17 cellular contexts compared by ENCODE assay signal in genomic region chr2:240217431-240218301, GRCh38.
DNase-seq lines count a peak whose midpoint lies in the region; ATAC-seq, FAIRE-seq and TF ChIP-seq lines count a peak whose summit lies in the region.
"Had no signal": no experiment of that assay in that cellular context is flagged by ENCODE, and none has a peak within 500 bp of the region (broad histone marks: within the 10 kb centered on the region; RNA-seq: fewer than 3 reads in every experiment).

No MANE protein-coding gene starts in this region.

- WGBS in right lobe of liver (ENCODE audit: insufficient coverage, low coverage, low lambda C conversion rate, missing lambda C conversion rate), result 90% methylated on average over 10 of the region's 20 CpGs
- whole genome bisulfite sequencing in HepG2 (ENCODE audit: low lambda C conversion rate), result 41% methylated on average over 20 of the region's 20 CpGs

- H3K79me2 ChIP-seq in HepG2 (ENCODE audit: insufficient read depth, low read length), result no peaks in the 10 kb centered on the region
- H3K79me2 ChIP-seq: parathyroid adenoma had no signal

- TF ChIP-seq POLR2A in right lobe of liver (IDR thresholded peaks at IDR 0.05) (no peak), HepG2 (IDR thresholded peaks at IDR 0.05; ENCODE audit: insufficient read depth in 1 of 2, low read depth in 2 of 2, low read length in 2 of 2) (no peak)

- H3K27ac ChIP-seq in right lobe of liver, result no peak overlapping the region
- no peak overlapping the region for H3K27ac ChIP-seq in HepG2 (ENCODE audit: extremely low read length, insufficient read depth, low read length)
- H3K27ac ChIP-seq in Panc1 (ENCODE audit: low read length), result no peak overlapping the region
- H3K27ac ChIP-seq: ascending aorta, dorsolateral prefrontal cortex, parathyroid adenoma had no signal

- TF ChIP-seq RAD21 in HepG2 (CRISPR knock-in tag; IDR thresholded peaks at IDR 0.05), result no peak

- no TSS peak for BruUV-seq in HepG2 (replicated peaks; lab: Mats Ljungman, UMichigan)
- BruUV-seq in Panc1 (replicated peaks; lab: Mats Ljungman, UMichigan), result no TSS peak

- peaks cover 3% of the 10 kb centered on the region for H3K27me3 Mint-ChIP-seq in endothelial cell (ENCODE audit: unreplicated experiment)

- TF ChIP-seq CTCF in right lobe of liver (IDR thresholded peaks at IDR 0.05) (no peak), HepG2 (CRISPR knock-in tag; IDR thresholded peaks at IDR 0.05) (no peak), Panc1 (IDR thresholded peaks at IDR 0.05) (no peak), endothelial cell (IDR thresholded peaks at IDR 0.05; ENCODE audit: unreplicated experiment) (no peak), GM10266 (IDR thresholded peaks at IDR 0.05; ENCODE audit: control insufficient read depth, insufficient read depth, low read depth, missing control alignments) (no peak), BE2C (IDR thresholded peaks at IDR 0.05; ENCODE audit: low read depth, low read length) (no peak)

- H3K4me1 ChIP-seq in right lobe of liver (no peaks in the 10 kb centered on the region), HepG2 (ENCODE audit: insufficient read depth, low read length) (no peaks in the 10 kb centered on the region), Panc1 (ENCODE audit: control insufficient read depth, insufficient read depth, low read length) (no peaks in the 10 kb centered on the region), BE2C (no peaks in the 10 kb centered on the region)
- H3K4me1 ChIP-seq: ascending aorta, parathyroid adenoma had no signal

- POLR2A ChIA-PET in HepG2 (lab: Yijun Ruan, JAX) (no interaction called here), Panc1 (lab: Charles Lee) (no interaction called here)

- in situ Hi-C loops in HepG2 (cut with HindIII; ENCODE audit: extremely low pct_ligation_motif_present, low pct_unique_long_range_greater_than_20kb) (no loop called here), Panc1 (cut with HindIII; ENCODE audit: low pct_unique_long_range_greater_than_20kb, low sequenced_read_pairs) (no loop called here)

- H3K36me3 Mint-ChIP-seq in endothelial cell (ENCODE audit: low read depth, unreplicated experiment), result no peaks in the 10 kb centered on the region

- no peaks in the 10 kb centered on the region for H4K20me1 ChIP-seq in HepG2 (ENCODE audit: insufficient read depth, low read length)

- H3K4me3 ChIP-seq in right lobe of liver (no peak overlapping the region), HepG2 (replicated peaks in 1 of 3; ENCODE audit: insufficient read depth in 1 of 3, low read depth in 2 of 3, low read length in 3 of 3) (no peak overlapping the region), Panc1 (ENCODE audit: low read depth in 2 of 2, low read length in 2 of 2) (no peak overlapping the region), BE2C (ENCODE audit: low read depth, low read length) (no peak overlapping the region)
- H3K4me3 ChIP-seq: ascending aorta, dorsolateral prefrontal cortex had no signal

- H3K4me1 Mint-ChIP-seq in endothelial cell (ENCODE audit: unreplicated experiment), result peaks cover 2% of the 10 kb centered on the region

- H3K9me3 ChIP-seq in right lobe of liver (no peaks in the 10 kb centered on the region), HepG2 (ENCODE audit: low read length) (no peaks in the 10 kb centered on the region), Panc1 (ENCODE audit: control insufficient read depth, insufficient read depth, low read depth, low read length) (no peaks in the 10 kb centered on the region), BE2C (no peaks in the 10 kb centered on the region)
- H3K9me3 ChIP-seq: ascending aorta had no signal

- no peaks in the 10 kb centered on the region for H3K36me3 ChIP-seq in right lobe of liver
- no peaks in the 10 kb centered on the region for H3K36me3 ChIP-seq in HepG2 (replicated peaks in 1 of 2; ENCODE audit: control insufficient read depth in 1 of 2, insufficient read depth in 2 of 2, low read length in 2 of 2)
- no peaks in the 10 kb centered on the region for H3K36me3 ChIP-seq in Panc1 (ENCODE audit: control insufficient read depth, insufficient read depth, low read length)
- no peaks in the 10 kb centered on the region for H3K36me3 ChIP-seq in BE2C
- H3K36me3 ChIP-seq: ascending aorta had no signal

- no peak overlapping the region for H3K4me3 Mint-ChIP-seq in endothelial cell (ENCODE audit: unreplicated experiment)

- H3K27me3 ChIP-seq in right lobe of liver (no peaks in the 10 kb centered on the region), HepG2 (ENCODE audit: control insufficient read depth in 1 of 2, insufficient read depth in 2 of 2, low read length in 2 of 2) (peaks cover 6 to 64% of the 10 kb centered on the region in 2 experiments; a peak in 4 of 5 replicates), Panc1 (ENCODE audit: control insufficient read depth, insufficient read depth, low read length) (peaks cover 8% of the 10 kb centered on the region; the same call in 1 of the 2 replicates), BE2C (peaks cover 20% of the 10 kb centered on the region)
- H3K27me3 ChIP-seq: ascending aorta, dorsolateral prefrontal cortex had no signal

- peak in 1 of 4 donors; percentile 10 for ATAC-seq in right lobe of liver
- ATAC-seq in HepG2, result no peak
- peak; percentile 56; the same call in 1 of the 2 replicates for ATAC-seq in Panc1

- TF ChIP-seq EP300 in HepG2 (IDR thresholded peaks at IDR 0.05; ENCODE audit: low read depth in 2 of 2, low read length in 2 of 2) (no peak), HepG2 (CRISPR knock-in tag; IDR thresholded peaks at IDR 0.05; ENCODE audit: borderline replicate concordance) (no peak)

- CTCF ChIA-PET in HepG2 (lab: Yijun Ruan, JAX; ENCODE audit: low intra/inter-chr PET ratio, low total read pairs) (no interaction called here), Panc1 (lab: Charles Lee) (interaction anchor here (0.6 to 0.7 kb wide), 2 partner anchors 72 to 219 kb away, joined by 3 to 19 read pairs; no protein-coding TSS in a partner anchor)

- intact Hi-C loops in right lobe of liver (cut with DNase I), result no loop called here
- intact Hi-C loops in HepG2 (cut with micrococcal nuclease; ENCODE audit: unreplicated experiment), result no loop called here
- intact Hi-C loops in Panc1 (cut with micrococcal nuclease; ENCODE audit: unreplicated experiment), result loop anchor here (10.0 kb wide), 1 partner anchor 1483 kb away; no protein-coding TSS in a partner anchor

- H2AFZ ChIP-seq in HepG2 (ENCODE audit: low read length), result no peak overlapping the region
- H2AFZ ChIP-seq: parathyroid adenoma had no signal

- no peak for FAIRE-seq in HepG2 (lab: Jason Lieb, UNC)
- FAIRE-seq: GM12891, GM19239 had no signal

- no peaks in the 10 kb centered on the region for H3K9me3 Mint-ChIP-seq in endothelial cell (ENCODE audit: unreplicated experiment)

- H3K9ac ChIP-seq in HepG2 (ENCODE audit: insufficient read depth, low read depth, low read length), result no peak overlapping the region
- H3K9ac ChIP-seq: parathyroid adenoma had no signal

- DNase-seq in right lobe of liver (peak in 2 of 3 donors; percentile 37 to 43), HepG2 (ENCODE audit: low spot score) (no peak), Panc1 (ENCODE audit: low read depth, low spot score) (no peak), islet precursor cell (peak; percentile 34), endothelial cell (ENCODE audit: low spot score) (no peak), HuH-7.5 (ENCODE audit: low spot score) (no peak), GM10266 (ENCODE audit: extremely low spot score) (no peak), BE2C (no peak)
- DNase-seq: DMS53, GOT3, midbrain, SHP77 had no signal

- H3K4me2 ChIP-seq in HepG2 (ENCODE audit: low read depth, low read length), result no peak overlapping the region

- no peak overlapping the region for H3K27ac Mint-ChIP-seq in endothelial cell (ENCODE audit: unreplicated experiment)

TF ChIP-seq in HepG2, 621 proteins besides CTCF, POLR2A, EP300 and RAD21 (continues in another document):
- TF ChIP-seq RXRA (CRISPR knock-in tag; IDR thresholded peaks at IDR 0.05) (no peak), ZBTB3 (CRISPR knock-in tag; IDR thresholded peaks at IDR 0.05; ENCODE audit: borderline replicate concordance, low read depth) (no peak), ATF5 (CRISPR knock-in tag; IDR thresholded peaks at IDR 0.05; ENCODE audit: low read depth) (no peak), GZF1 (CRISPR knock-in tag; IDR thresholded peaks at IDR 0.05) (no peak), SNAPC4 (CRISPR knock-in tag; IDR thresholded peaks at IDR 0.05) (no peak)

Comparison
In these comparisons a context has a peak if more than half of its experiments do, and no peak if none do; other contexts are left out.
1. DNase-seq: peak in right lobe of liver (2 of 3) and islet precursor cell (single experiment); none in HepG2 (single experiment), Panc1 (single experiment), endothelial cell (single experiment), HuH-7.5 (single experiment), GM10266 (single experiment) and BE2C (single experiment).